ENCODE assay signal across 20 cellular contexts in genomic region chr4:7539186-7539585, GRCh38.
DNase-seq lines count a peak whose midpoint lies in the region; ATAC-seq lines count a peak whose summit lies in the region.
"Had no signal": no experiment of that assay in that cellular context is flagged by ENCODE, and none has a peak within 500 bp of the region (broad histone marks: within the 10 kb centered on the region; RNA-seq: fewer than 3 reads in every experiment).

No MANE protein-coding gene starts in this region.

- no peaks in the 10 kb centered on the region for H3K27me3 ChIP-seq in H7 (ENCODE audit: control insufficient read depth, insufficient read depth, low read length)
- H3K27me3 ChIP-seq in naive thymus-derived CD4-positive, alpha-beta T cell (ENCODE audit: control insufficient read depth in 2 of 2, insufficient read depth in 2 of 2, low read length in 2 of 2), result no peaks in the 10 kb centered on the region
- H3K27me3 ChIP-seq: neutrophil, Peyer's patch, SJCRH30 had no signal

- peak overlapping the region; percentile 29 for H3K27ac ChIP-seq in naive thymus-derived CD4-positive, alpha-beta T cell (ENCODE audit: low read depth, low read length)
- H3K27ac ChIP-seq: neutrophil, Peyer's patch, SJCRH30 had no signal

- H3K36me3 ChIP-seq in H7 (replicated peaks; ENCODE audit: control insufficient read depth, insufficient read depth, low read length), result no peaks in the 10 kb centered on the region
- H3K36me3 ChIP-seq in naive thymus-derived CD4-positive, alpha-beta T cell (ENCODE audit: control insufficient read depth in 2 of 3, insufficient read depth in 3 of 3, low read length in 3 of 3), result no peaks in the 10 kb centered on the region
- H3K36me3 ChIP-seq: neutrophil, Peyer's patch, SJCRH30 had no signal

- no peak for ATAC-seq in activated CD8-positive, alpha-beta memory T cell treated with anti-CD3 and anti-CD28 coated beads, Interleukin-2, amount 10 ng/mL, durations not matched to agents 7 days and 5 days
- ATAC-seq in T-helper 17 cell, result no peak
- ATAC-seq in naive thymus-derived CD4-positive, alpha-beta T cell, result no peak
- no peak for ATAC-seq in HG03196 (IDR thresholded peaks at IDR 0.05; ENCODE audit: unreplicated experiment)

- intact Hi-C loops in naive thymus-derived CD4-positive, alpha-beta T cell (cut with micrococcal nuclease), result no loop called here

- H3K4me1 Mint-ChIP-seq in activated CD8-positive, alpha-beta memory T cell treated with anti-CD3 and anti-CD28 coated beads, Interleukin-2, amount 10 ng/mL, durations not matched to agents 7 days and 5 days, result no peaks in the 10 kb centered on the region
- peaks cover 2% of the 10 kb centered on the region for H3K4me1 Mint-ChIP-seq in T-helper 17 cell
- H3K4me1 Mint-ChIP-seq in naive thymus-derived CD4-positive, alpha-beta T cell, result peaks cover 0 to 5% (median 0%) of the 10 kb centered on the region in 7 donors
- H3K4me1 Mint-ChIP-seq: B cell had no signal

- peaks cover 0 to 5% of the 10 kb centered on the region in 2 donors for H3K4me1 ChIP-seq in naive thymus-derived CD4-positive, alpha-beta T cell (ENCODE audit: control insufficient read depth in 2 of 2, insufficient read depth in 2 of 2, low read length in 2 of 2)
- H3K4me1 ChIP-seq: Peyer's patch, SJCRH30 had no signal

- CTCF ChIA-PET in activated CD8-positive, alpha-beta memory T cell treated with anti-CD3 and anti-CD28 coated beads, Interleukin-2, amount 10 ng/mL, durations not matched to agents 7 days and 5 days (lab: Charles Lee), result interaction anchor here (1.4 kb wide), 1 partner anchor 13 kb away, joined by 4 read pairs; no protein-coding TSS in a partner anchor
- CTCF ChIA-PET in naive thymus-derived CD4-positive, alpha-beta T cell (lab: Charles Lee), result no interaction called here

- POLR2A ChIA-PET in naive thymus-derived CD4-positive, alpha-beta T cell (lab: Charles Lee), result no interaction called here

- H3K9me3 ChIP-seq in T-helper 17 cell (ENCODE audit: control insufficient read depth, low read length, poor library complexity, severe bottlenecking), result no peaks in the 10 kb centered on the region
- H3K9me3 ChIP-seq in naive thymus-derived CD4-positive, alpha-beta T cell (ENCODE audit: control insufficient read depth in 2 of 3, low read length in 3 of 3), result peaks cover 0 to 11% (median 0%) of the 10 kb centered on the region in 3 experiments
- H3K9me3 ChIP-seq: neutrophil, SJCRH30 had no signal

- no peak overlapping the region for H3K4me3 Mint-ChIP-seq in activated CD8-positive, alpha-beta memory T cell treated with anti-CD3 and anti-CD28 coated beads, Interleukin-2, amount 10 ng/mL, durations not matched to agents 7 days and 5 days
- H3K4me3 Mint-ChIP-seq in T-helper 17 cell, result peak overlapping the region; percentile 15
- H3K4me3 Mint-ChIP-seq in naive thymus-derived CD4-positive, alpha-beta T cell, result no peak overlapping the region
- H3K4me3 Mint-ChIP-seq: activated naive CD8-positive, alpha-beta T cell; activated T-helper 1 cell treated with anti-CD3 and anti-CD28 coated beads, Interleukin-12 subunit alpha, Interleukin-12 subunit beta, Interleukin-2, Interleukin-4 antibody, amounts not matched to agents 30 ng/mL and 10 ng/mL and 1 ng/mL, durations not matched to agents 14 hours and 24 hours and 36 hours; B cell; H9; type B pancreatic cell had no signal

- H3K27me3 Mint-ChIP-seq in activated CD8-positive, alpha-beta memory T cell treated with anti-CD3 and anti-CD28 coated beads, Interleukin-2, amount 10 ng/mL, durations not matched to agents 7 days and 5 days, result no peaks in the 10 kb centered on the region
- H3K27me3 Mint-ChIP-seq in T-helper 17 cell, result no peaks in the 10 kb centered on the region
- H3K27me3 Mint-ChIP-seq in naive thymus-derived CD4-positive, alpha-beta T cell, result no peaks in the 10 kb centered on the region
- H3K27me3 Mint-ChIP-seq: activated naive CD8-positive, alpha-beta T cell; B cell had no signal

- H3K36me3 Mint-ChIP-seq in activated CD8-positive, alpha-beta memory T cell treated with anti-CD3 and anti-CD28 coated beads, Interleukin-2, amount 10 ng/mL, durations not matched to agents 7 days and 5 days, result no peaks in the 10 kb centered on the region
- H3K36me3 Mint-ChIP-seq in T-helper 17 cell (ENCODE audit: low read depth), result peaks cover 2% of the 10 kb centered on the region
- H3K36me3 Mint-ChIP-seq in naive thymus-derived CD4-positive, alpha-beta T cell, result peaks cover 0 to 4% (median 0%) of the 10 kb centered on the region in 5 donors
- H3K36me3 Mint-ChIP-seq: activated naive CD8-positive, alpha-beta T cell; type B pancreatic cell had no signal

- peak overlapping the region; percentile 32 for H3K27ac Mint-ChIP-seq in activated CD8-positive, alpha-beta memory T cell treated with anti-CD3 and anti-CD28 coated beads, Interleukin-2, amount 10 ng/mL, durations not matched to agents 7 days and 5 days
- H3K27ac Mint-ChIP-seq in T-helper 17 cell, result peak overlapping the region; percentile 72
- H3K27ac Mint-ChIP-seq in naive thymus-derived CD4-positive, alpha-beta T cell, result peak overlapping the region in 6 of 9 donors; percentile 22 to 85 (median 62)
- H3K27ac Mint-ChIP-seq: activated naive CD8-positive, alpha-beta T cell; activated T-helper 1 cell treated with anti-CD3 and anti-CD28 coated beads, Interleukin-12 subunit alpha, Interleukin-12 subunit beta, Interleukin-2, Interleukin-4 antibody, amounts not matched to agents 30 ng/mL and 10 ng/mL and 1 ng/mL, durations not matched to agents 14 hours and 24 hours and 36 hours; B cell; H9; progenitor cell of endocrine pancreas; type B pancreatic cell had no signal

- no peaks in the 10 kb centered on the region for H3K9me3 Mint-ChIP-seq in activated CD8-positive, alpha-beta memory T cell treated with anti-CD3 and anti-CD28 coated beads, Interleukin-2, amount 10 ng/mL, durations not matched to agents 7 days and 5 days (ENCODE audit: low read depth)
- peaks cover 0 to 13% (median 2%) of the 10 kb centered on the region in 11 donors for H3K9me3 Mint-ChIP-seq in naive thymus-derived CD4-positive, alpha-beta T cell
- H3K9me3 Mint-ChIP-seq: activated T-helper 1 cell treated with anti-CD3 and anti-CD28 coated beads, Interleukin-12 subunit alpha, Interleukin-12 subunit beta, Interleukin-2, Interleukin-4 antibody, amounts not matched to agents 30 ng/mL and 10 ng/mL and 1 ng/mL, durations not matched to agents 14 hours and 24 hours and 36 hours; type B pancreatic cell had no signal

- no peak for DNase-seq in activated CD8-positive, alpha-beta memory T cell treated with anti-CD3 and anti-CD28 coated beads, Interleukin-2, amount 10 ng/mL, durations not matched to agents 7 days and 5 days
- no peak for DNase-seq in activated CD8-positive, alpha-beta memory T cell treated with anti-CD3 and anti-CD28 coated beads, Interleukin-2, amount 50 U/mL, for 4 hours
- DNase-seq in H7 (no peak), T-helper 17 cell (no peak), KG1 (lab: John Stamatoyannopoulos, UW) (no peak), NCI-H146 treated with DMSO at 0.1 percent for 48 hours (lab: John Stamatoyannopoulos, UW; ENCODE audit: unreplicated experiment) (no peak)
- DNase-seq in naive thymus-derived CD4-positive, alpha-beta T cell, result no peak
- DNase-seq: aorta, kidney, Peyer's patch had no signal

- peak overlapping the region; percentile 7; the same call in 1 of the 2 replicates for H3K4me3 ChIP-seq in H7 (ENCODE audit: insufficient read depth, low read depth, low read length)
- peak overlapping the region; percentile 17 for H3K4me3 ChIP-seq in naive thymus-derived CD4-positive, alpha-beta T cell (ENCODE audit: low read length)
- H3K4me3 ChIP-seq: lung, Peyer's patch, SJCRH30 had no signal
